ENCODE assay signal across 22 cellular contexts in genomic region chr3:119338749-119339148, GRCh38.
"Had no signal": no experiment of that assay in that cellular context is flagged by ENCODE, and none has a peak within 500 bp of the region (broad histone marks: within the 10 kb centered on the region; RNA-seq: fewer than 3 reads in every experiment).

No MANE protein-coding gene starts in this region.

- H3K36me3 Mint-ChIP-seq: natural killer cell had no signal

- H3K36me3 ChIP-seq: colonic mucosa, gastrocnemius medialis, pancreas, stomach, thoracic aorta, transverse colon had no signal

- H3K9me3 Mint-ChIP-seq: natural killer cell had no signal

- ATAC-seq: gastrocnemius medialis, heart right ventricle, left lobe of liver, mucosa of descending colon, natural killer cell, pancreas, right cardiac atrium had no signal

- H3K27ac ChIP-seq: colonic mucosa, gastrocnemius medialis, heart right ventricle, pancreas, stomach, thoracic aorta, transverse colon had no signal

- H3K4me3 ChIP-seq: colonic mucosa, gastrocnemius medialis, heart right ventricle, mucosa of descending colon, pancreas, stomach, thoracic aorta, transverse colon had no signal

- H3K27me3 ChIP-seq: colonic mucosa, gastrocnemius medialis, heart right ventricle, pancreas, stomach, transverse colon had no signal

- H3K4me3 Mint-ChIP-seq: endodermal cell, natural killer cell had no signal

- H3K27me3 Mint-ChIP-seq: progenitor cell of endocrine pancreas had no signal

- H3K27ac Mint-ChIP-seq: endodermal cell, natural killer cell, progenitor cell of endocrine pancreas had no signal

- H3K4me1 ChIP-seq: colonic mucosa, pancreas had no signal

- H3K9me3 ChIP-seq: colonic mucosa, gastrocnemius medialis, mucosa of descending colon, pancreas, stomach, thoracic aorta, transverse colon had no signal

- DNase-seq: colonic mucosa; effector CD4-positive, alpha-beta T cell; endodermal cell; erythroblast; gastrocnemius medialis; heart right ventricle; islet precursor cell; mammary epithelial cell; mucosa of descending colon; natural killer cell; occipital lobe; pancreas; right cardiac atrium; small intestine; stimulated activated CD4-positive, alpha-beta T cell treated with anti-CD3 and anti-CD28 coated beads, Interleukin-12 subunit alpha, Interleukin-12 subunit beta, amount 100 ng/mL, for 4 hours; stimulated activated naive CD4-positive, alpha-beta T cell; stomach; substantia nigra; transverse colon had no signal
